8 cellular contexts compared by ENCODE assay signal in the genomic region with DNA sequence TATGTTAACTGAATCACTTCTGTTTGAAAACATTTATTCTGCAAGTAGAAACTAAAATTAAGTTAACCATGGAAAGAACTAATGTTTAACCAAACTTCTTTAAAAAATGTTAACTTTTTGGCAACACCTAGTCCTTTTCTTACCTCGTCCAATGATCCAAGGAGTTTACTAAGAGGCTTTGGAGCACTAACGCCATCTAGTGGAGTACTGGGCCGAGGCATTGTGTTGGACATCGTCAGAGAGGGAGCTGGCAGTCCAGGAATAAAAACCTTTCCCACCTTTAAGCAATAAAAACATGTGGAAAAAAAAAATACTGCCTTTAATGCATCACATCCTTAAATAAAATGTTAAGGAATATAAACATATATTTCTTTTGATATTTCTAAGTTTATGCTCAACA. TPM values are rescaled to one million over a fixed set of nuclear protein-coding genes. Genes with fewer than 3 reads are reported as not detected.
DNase-seq lines count a peak whose midpoint lies in the region; ATAC-seq and TF ChIP-seq lines count a peak whose summit lies in the region.
"Not testable (repeated sequence)": the region's sequence is repeated elsewhere in the genome, so short reads cannot be mapped to it uniquely, and the experiment has no call there.

No MANE protein-coding gene starts in this region.

- not testable (repeated sequence) for H3K36me3 ChIP-seq in BJ (ENCODE audit: control insufficient read depth, insufficient read depth, low read length); ovary

- not testable (repeated sequence) for H3K4me1 ChIP-seq in ovary (ENCODE audit: insufficient read depth)

- POLR2A ChIA-PET in BJ (lab: Charles Lee) = not testable (repeated sequence)

- H3K27me3 ChIP-seq in BJ (ENCODE audit: control insufficient read depth, insufficient read depth, low read length); ovary: not testable (repeated sequence)

- not testable (repeated sequence) for H3K4me3 ChIP-seq in BJ (ENCODE audit: low read depth, low read length); cardiac fibroblast (replicated peaks in 1 of 2; ENCODE audit: low read depth in 2 of 2, low read length in 2 of 2); ovary

- not testable (repeated sequence) for H3K9me3 ChIP-seq in ovary

- not testable (repeated sequence) for H3K27ac ChIP-seq in ovary

- 0 to 1% (median 0%) methylated on average over 4 of the region's 4 CpGs for WGBS in ovary, 3 donors

- DNase-seq in BJ (ENCODE audit: low read depth); cardiac fibroblast (ENCODE audit: low read depth in 2 of 2): not testable (repeated sequence)
- DNase-seq in T-helper 1 cell (peak in 3 of 5 donors; percentile 19 to 49 (median 27)), activated T-cell treated with anti-CD3 and anti-CD28 coated beads for 24 hours (ENCODE audit: low read depth) (peak; percentile 36), left cardiac atrium (peak; percentile 48), ovary (peak; percentile 28 to 64 (median 57))
- DNase-seq in stimulated activated CD8-positive, alpha-beta memory T cell treated with anti-CD3 and anti-CD28 coated beads, Interleukin-2, amount 100 ng/mL, for 1 hour (ENCODE audit: low read depth in 2 of 2) = peak; percentile 12 to 31

- TF ChIP-seq POLR2A in ovary (IDR thresholded peaks at IDR 0.05) = not testable (repeated sequence)

- CTCF ChIA-PET in BJ (lab: Yijun Ruan, JAX) = not testable (repeated sequence)

- peak; percentile 58 for ATAC-seq in HG02623 (IDR thresholded peaks at IDR 0.05; ENCODE audit: unreplicated experiment)
- ATAC-seq in left cardiac atrium = peak; percentile 30 to 66

- TF ChIP-seq EP300 in ovary (IDR thresholded peaks at IDR 0.05) = not testable (repeated sequence)

- intact Hi-C loops in left cardiac atrium (cut with DNase I) = loop anchor here in 1 of 2 donors (10.0 kb wide), 1 partner anchor 366 kb away; no protein-coding TSS in a partner anchor
- intact Hi-C loops in ovary (cut with DNase I) = not testable (repeated sequence)

- TF ChIP-seq CTCF in BJ (IDR thresholded peaks at IDR 0.05; ENCODE audit: insufficient read depth, low read depth, low read length) = 0 out of 2 replicates have a peak, but pooled peaks have one; percentile 14
- peak; percentile 4 for TF ChIP-seq CTCF in cardiac fibroblast (IDR thresholded peaks at IDR 0.05; ENCODE audit: low read depth, low read length)
- not testable (repeated sequence) for TF ChIP-seq CTCF in ovary (IDR thresholded peaks at IDR 0.05)

RNA-seq across cellular contexts. Expression of gene RGPD3, which starts 2.4 kb away (rescaled TPM):
- polyA plus RNA-seq in BJ (2011; rRNA removed) = 0.02 and 0.10 TPM in 2 replicates
- polyA minus RNA-seq in BJ (2011; rRNA and poly(A)+ RNA removed) = 0.15 TPM in 1 of 2 replicates, not detected in the other
- total RNA-seq in left cardiac atrium = under 1 TPM; 0.10 to 0.12 TPM
- under 1 TPM; 0.08 to 0.80 (median 0.18) TPM for total RNA-seq in ovary
- polyA plus RNA-seq in ovary = under 1 TPM; 0.12 to 0.15 TPM

RNA-seq across cellular contexts. Expression of gene CD8B2, which starts 16.5 kb away (rescaled TPM):
- polyA plus RNA-seq in BJ (2011; rRNA removed) = not detected in 2 replicates
- not detected in 2 replicates for polyA minus RNA-seq in BJ (2011; rRNA and poly(A)+ RNA removed)
- total RNA-seq in left cardiac atrium = not detected
- total RNA-seq in ovary = under 1 TPM in 1 of 7 donors, not detected in 6; 0.07 TPM
- polyA plus RNA-seq in ovary = not detected
